ENCODE assay signal across 14 cellular contexts in genomic region chr3:187994221-187995085, GRCh38.
DNase-seq lines count a peak whose midpoint lies in the region; ATAC-seq lines count a peak whose summit lies in the region.
"Had no signal": no experiment of that assay in that cellular context is flagged by ENCODE, and none has a peak within 500 bp of the region (broad histone marks: within the 10 kb centered on the region; RNA-seq: fewer than 3 reads in every experiment).

No MANE protein-coding gene starts in this region.

- peaks cover 59% of the 10 kb centered on the region for H3K4me1 Mint-ChIP-seq in T-helper 1 cell treated with Interleukin-12 subunit alpha and Interleukin-12 subunit beta and Interleukin-4 antibody, amounts not matched to agents 30 μg/mL and 1 μg/mL, for 36 hours (ENCODE audit: low read depth)
- H3K4me1 Mint-ChIP-seq in effector memory CD8-positive, alpha-beta T cell (ENCODE audit: low read depth in 2 of 2): peaks cover 44 to 54% of the 10 kb centered on the region in 2 donors
- H3K4me1 Mint-ChIP-seq in stimulated activated naive CD8-positive, alpha-beta T cell treated with anti-CD3 and anti-CD28 coated beads, Interleukin-15, Interleukin-2, amounts not matched to agents 100 ng/mL and 50 ng/mL, for 24 hours (ENCODE audit: low read depth): peaks cover 51% of the 10 kb centered on the region

- peaks cover 17% of the 10 kb centered on the region for H3K9me3 Mint-ChIP-seq in T-helper 1 cell treated with Interleukin-12 subunit alpha and Interleukin-12 subunit beta and Interleukin-4 antibody, amounts not matched to agents 30 μg/mL and 1 μg/mL, for 36 hours
- no peaks in the 10 kb centered on the region for H3K9me3 Mint-ChIP-seq in effector memory CD8-positive, alpha-beta T cell
- H3K9me3 Mint-ChIP-seq in stimulated activated naive CD8-positive, alpha-beta T cell treated with anti-CD3 and anti-CD28 coated beads, Interleukin-15, Interleukin-2, amounts not matched to agents 100 ng/mL and 50 ng/mL, for 24 hours: no peaks in the 10 kb centered on the region
- H3K9me3 Mint-ChIP-seq: activated B cell treated with CpG ODN at 0.5 μM for 24 hours had no signal

- peaks cover 5% of the 10 kb centered on the region for H3K27me3 Mint-ChIP-seq in T-helper 1 cell treated with Interleukin-12 subunit alpha and Interleukin-12 subunit beta and Interleukin-4 antibody, amounts not matched to agents 30 μg/mL and 1 μg/mL, for 36 hours (ENCODE audit: low read depth)
- H3K27me3 Mint-ChIP-seq in effector memory CD8-positive, alpha-beta T cell: no peaks in the 10 kb centered on the region
- H3K27me3 Mint-ChIP-seq in stimulated activated naive CD8-positive, alpha-beta T cell treated with anti-CD3 and anti-CD28 coated beads, Interleukin-15, Interleukin-2, amounts not matched to agents 100 ng/mL and 50 ng/mL, for 24 hours: no peaks in the 10 kb centered on the region

- in situ Hi-C loops in KBM-7 (cut with MboI; ENCODE audit: low pct_unique_long_range_greater_than_20kb, low sequenced_read_pairs): no loop called here

- peak overlapping the region; percentile 67 for H3K27ac Mint-ChIP-seq in T-helper 1 cell treated with Interleukin-12 subunit alpha and Interleukin-12 subunit beta and Interleukin-4 antibody, amounts not matched to agents 30 μg/mL and 1 μg/mL, for 36 hours
- peak overlapping the region; percentile 57 to 91 for H3K27ac Mint-ChIP-seq in effector memory CD8-positive, alpha-beta T cell
- peak overlapping the region; percentile 85 for H3K27ac Mint-ChIP-seq in stimulated activated naive CD8-positive, alpha-beta T cell treated with anti-CD3 and anti-CD28 coated beads, Interleukin-15, Interleukin-2, amounts not matched to agents 100 ng/mL and 50 ng/mL, for 24 hours
- H3K27ac Mint-ChIP-seq: activated B cell treated with CpG ODN at 0.5 μM for 24 hours had no signal

- H3K4me3 Mint-ChIP-seq in T-helper 1 cell treated with Interleukin-12 subunit alpha and Interleukin-12 subunit beta and Interleukin-4 antibody, amounts not matched to agents 30 μg/mL and 1 μg/mL, for 36 hours: peak overlapping the region; percentile 55
- peak overlapping the region; percentile 41 to 59 for H3K4me3 Mint-ChIP-seq in effector memory CD8-positive, alpha-beta T cell
- peak overlapping the region; percentile 35 for H3K4me3 Mint-ChIP-seq in stimulated activated naive CD8-positive, alpha-beta T cell treated with anti-CD3 and anti-CD28 coated beads, Interleukin-15, Interleukin-2, amounts not matched to agents 100 ng/mL and 50 ng/mL, for 24 hours
- H3K4me3 Mint-ChIP-seq: activated B cell treated with CpG ODN at 0.5 μM for 24 hours had no signal

- ATAC-seq in effector memory CD8-positive, alpha-beta T cell (replicated peaks): peak; percentile 95
- ATAC-seq in GM19328 (IDR thresholded peaks at IDR 0.05; ENCODE audit: unreplicated experiment) (no peak), GM21825 (IDR thresholded peaks at IDR 0.05; ENCODE audit: unreplicated experiment) (no peak)
- ATAC-seq: GM12878, HepG2 had no signal

- DNase-seq in activated gamma-delta T cell treated with Interleukin-2 at 50 U/mL for 16 hours: peak; percentile 49
- DNase-seq in activated gamma-delta T cell (lab: John Stamatoyannopoulos, UW): no peak
- DNase-seq in effector memory CD8-positive, alpha-beta T cell: peak in 2 of 3 experiments; percentile 21 to 22
- no peak for DNase-seq in KBM-7
- DNase-seq: activated B cell treated with CpG ODN at 0.5 μM for 24 hours, colonic mucosa, head of caudate nucleus, upper lobe of left lung had no signal

- peaks cover 23% of the 10 kb centered on the region for H3K36me3 Mint-ChIP-seq in T-helper 1 cell treated with Interleukin-12 subunit alpha and Interleukin-12 subunit beta and Interleukin-4 antibody, amounts not matched to agents 30 μg/mL and 1 μg/mL, for 36 hours (ENCODE audit: low read depth)
- H3K36me3 Mint-ChIP-seq in effector memory CD8-positive, alpha-beta T cell (ENCODE audit: insufficient read depth): peaks cover 3% of the 10 kb centered on the region
- no peaks in the 10 kb centered on the region for H3K36me3 Mint-ChIP-seq in stimulated activated naive CD8-positive, alpha-beta T cell treated with anti-CD3 and anti-CD28 coated beads, Interleukin-15, Interleukin-2, amounts not matched to agents 100 ng/mL and 50 ng/mL, for 24 hours (ENCODE audit: low read depth)

Comparison
In these comparisons a context has a peak if more than half of its experiments do, and no peak if none do; other contexts are left out.
1. DNase-seq: peak in activated gamma-delta T cell treated with Interleukin-2 at 50 U/mL for 16 hours (single experiment) and effector memory CD8-positive, alpha-beta T cell (2 of 3); none in activated gamma-delta T cell (single experiment) and KBM-7 (single experiment).
2. Peak in every context shown above with its lines, with median percentiles within 50 percentile points of each other: H3K27ac Mint-ChIP-seq and H3K4me3 Mint-ChIP-seq.